Comparison of ENCODE assay signal across 17 cellular contexts in genomic region chr6:4889701-4890100, GRCh38.
DNase-seq lines count a peak whose midpoint lies in the region; ATAC-seq and TF ChIP-seq lines count a peak whose summit lies in the region.
"Had no signal": no experiment of that assay in that cellular context is flagged by ENCODE, and none has a peak within 500 bp of the region (broad histone marks: within the 10 kb centered on the region; RNA-seq: fewer than 3 reads in every experiment).

No MANE protein-coding gene starts in this region.

- peak overlapping the region in 5 of 8 donors; percentile 3 to 48 (median 29) for H3K4me3 Mint-ChIP-seq in naive B cell
- H3K4me3 Mint-ChIP-seq: activated CD4-positive, alpha-beta memory T cell treated with anti-CD3 and anti-CD28 coated beads for 36 hours; activated naive CD8-positive, alpha-beta T cell treated with anti-CD3 and anti-CD28 coated beads, Interleukin-2, amount 50 U/mL, for 24 hours had no signal

- H3K9me3 Mint-ChIP-seq in naive B cell: no peaks in the 10 kb centered on the region
- H3K9me3 Mint-ChIP-seq: activated CD4-positive, alpha-beta memory T cell treated with anti-CD3 and anti-CD28 coated beads for 36 hours; activated naive CD8-positive, alpha-beta T cell treated with anti-CD3 and anti-CD28 coated beads, Interleukin-2, amount 50 U/mL, for 24 hours had no signal

- in situ Hi-C loops in transverse colon (cut with MboI; ENCODE audit: low pct_ligation_motif_present in 1 of 4, low pct_unique_long_range_greater_than_20kb in 1 of 4, low sequenced_read_pairs in 3 of 4): no loop called here

- DNase-seq in D341Med (ENCODE audit: low spot score) (peak; percentile 79), HL-60 (ENCODE audit: low read depth in 1 of 2, low spot score in 1 of 2) (peak; percentile 66 to 85), SKM-1 treated with dmso at 0.1 percent for 144 hours (lab: John Stamatoyannopoulos, UW; ENCODE audit: unreplicated experiment) (peak; percentile 90), naive B cell (no peak), NCI-H510A treated with DMSO at 0.1 percent for 48 hours (lab: John Stamatoyannopoulos, UW) (no peak), transverse colon (no peak), posterior cingulate gyrus (no peak)
- DNase-seq in activated CD8-positive, alpha-beta memory T cell treated with anti-CD3 and anti-CD28 coated beads, Interleukin-2, amount 50 U/mL, for 48 hours: no peak
- DNase-seq: activated CD4-positive, alpha-beta memory T cell treated with anti-CD3 and anti-CD28 coated beads for 36 hours; activated naive CD8-positive, alpha-beta T cell treated with anti-CD3 and anti-CD28 coated beads, Interleukin-2, amount 50 U/mL, for 24 hours; activated T-cell treated with anti-CD3 and anti-CD28 coated beads, Interleukin-2, amount 50 U/mL, for 48 hours; caudate nucleus; effector memory CD4-positive, alpha-beta T cell; KG1; kidney glomerular epithelial cell; pancreas had no signal

- peaks cover 0 to 9% (median 0%) of the 10 kb centered on the region in 4 donors for H3K4me1 ChIP-seq in transverse colon
- H3K4me1 ChIP-seq: pancreas had no signal

- no peak for TF ChIP-seq POLR2A in transverse colon (IDR thresholded peaks at IDR 0.05)

- no peaks in the 10 kb centered on the region for H3K27me3 Mint-ChIP-seq in naive B cell
- H3K27me3 Mint-ChIP-seq: activated CD4-positive, alpha-beta memory T cell treated with anti-CD3 and anti-CD28 coated beads for 36 hours; activated naive CD8-positive, alpha-beta T cell treated with anti-CD3 and anti-CD28 coated beads, Interleukin-2, amount 50 U/mL, for 24 hours had no signal

- H3K27ac Mint-ChIP-seq in naive B cell: peak overlapping the region in 4 of 6 donors; percentile 26 to 85 (median 70)
- H3K27ac Mint-ChIP-seq: activated CD4-positive, alpha-beta memory T cell treated with anti-CD3 and anti-CD28 coated beads for 36 hours; activated naive CD8-positive, alpha-beta T cell treated with anti-CD3 and anti-CD28 coated beads, Interleukin-2, amount 50 U/mL, for 24 hours had no signal

- H3K36me3 ChIP-seq in transverse colon: peaks cover 0 to 21% (median 3%) of the 10 kb centered on the region in 4 donors

- no peak for TF ChIP-seq CTCF in HL-60 (IDR thresholded peaks at IDR 0.05; ENCODE audit: insufficient read depth, low read length)
- TF ChIP-seq CTCF in transverse colon (IDR thresholded peaks at IDR 0.05): no peak

- peak overlapping the region; percentile 74 for H3K27ac ChIP-seq in HL-60 (replicated peaks)
- H3K27ac ChIP-seq in transverse colon: no peak overlapping the region
- H3K27ac ChIP-seq: C4-2B, pancreas had no signal

- H3K4me1 Mint-ChIP-seq in naive B cell: peaks cover 47 to 58% (median 48%) of the 10 kb centered on the region in 3 donors

- H3K36me3 Mint-ChIP-seq in naive B cell: peaks cover 17 to 23% of the 10 kb centered on the region in 2 donors

- no peaks in the 10 kb centered on the region for H3K9me3 ChIP-seq in transverse colon
- H3K9me3 ChIP-seq: pancreas had no signal

- 50 to 65% methylated on average over 2 to 5 of the region's 5 CpGs for WGBS in transverse colon (ENCODE audit: low coverage in 1 of 2), 2 donors

- intact Hi-C loops in transverse colon (cut with DNase I; ENCODE audit: low total_unique reads) (no loop called here), posterior cingulate gyrus (cut with DNase I) (no loop called here)

- TF ChIP-seq EP300 in transverse colon (IDR thresholded peaks at IDR 0.05; ENCODE audit: low read depth): no peak

- ATAC-seq in naive B cell (ENCODE audit: low read depth in 2 of 2): peak; percentile 55 to 65
- ATAC-seq: activated naive CD8-positive, alpha-beta T cell treated with anti-CD3 and anti-CD28 coated beads, Interleukin-2, amount 50 U/mL, for 24 hours; pancreas had no signal

- H3K4me3 ChIP-seq in HL-60 (replicated peaks; ENCODE audit: insufficient read depth, low read length) (no peak overlapping the region; the same call in 1 of the 2 replicates), transverse colon (no peak overlapping the region)
- H3K4me3 ChIP-seq: pancreas had no signal

- H3K27me3 ChIP-seq in HL-60 (ENCODE audit: insufficient read depth, poor library complexity, severe bottlenecking) (no peaks in the 10 kb centered on the region), transverse colon (no peaks in the 10 kb centered on the region)
- H3K27me3 ChIP-seq: pancreas had no signal

Comparison
In these comparisons a context has a peak if more than half of its experiments do, and no peak if none do; other contexts are left out.
1. DNase-seq: peak in D341Med (single experiment), HL-60 (2 of 2) and SKM-1 treated with dmso at 0.1 percent for 144 hours (single experiment); none in naive B cell (single experiment), NCI-H510A treated with DMSO at 0.1 percent for 48 hours (single experiment), transverse colon (single experiment), posterior cingulate gyrus (0 of 10) and activated CD8-positive, alpha-beta memory T cell treated with anti-CD3 and anti-CD28 coated beads, Interleukin-2, amount 50 U/mL, for 48 hours (single experiment).